9 cellular contexts compared by ENCODE assay signal in genomic region chr3:30475038-30475808, GRCh38.
DNase-seq lines count a peak whose midpoint lies in the region; ATAC-seq, FAIRE-seq and TF ChIP-seq lines count a peak whose summit lies in the region.
"Had no signal": no experiment of that assay in that cellular context is flagged by ENCODE, and none has a peak within 500 bp of the region (broad histone marks: within the 10 kb centered on the region; RNA-seq: fewer than 3 reads in every experiment).

No MANE protein-coding gene starts in this region.

- H4K20me1 ChIP-seq in H1 (replicated peaks in 1 of 2; ENCODE audit: control insufficient read depth in 1 of 2, insufficient read depth in 2 of 2, low read length in 2 of 2), result no peaks in the 10 kb centered on the region

- TF ChIP-seq CTCF in GM12865 (IDR thresholded peaks at IDR 0.05; ENCODE audit: insufficient read depth, low read depth, low read length, missing control alignments) (no peak), H1 (IDR thresholded peaks at IDR 0.05; ENCODE audit: control extremely low read depth in 1 of 3, insufficient read depth in 1 of 3, low read depth in 1 of 3, low read length in 3 of 3) (no peak)

- H3K9me3 ChIP-seq in H1 (ENCODE audit: insufficient read depth in 2 of 2, low read depth in 1 of 2, low read length in 1 of 2), result 0 out of 4 replicates have a peak, but pooled peaks cover 0 to under 1% of the 10 kb centered on the region in 2 experiments

- no peak overlapping the region for H3K18ac ChIP-seq in H1 (ENCODE audit: extremely low read depth, low read length)

- FAIRE-seq in H1 (lab: Jason Lieb, UNC), result no peak
- FAIRE-seq: colon had no signal

- H3K27me3 ChIP-seq in H1 (replicated peaks in 1 of 4; ENCODE audit: control insufficient read depth in 3 of 4, extremely low read depth in 1 of 4, insufficient read depth in 3 of 4, low read length in 3 of 4), result no peaks in the 10 kb centered on the region

- H2BK20ac ChIP-seq in H1 (ENCODE audit: low read length), result no peak overlapping the region

- H2AK5ac ChIP-seq in H1 (ENCODE audit: low read depth, low read length), result no peak overlapping the region

- ATAC-seq in GM19395 (IDR thresholded peaks at IDR 0.05; ENCODE audit: unreplicated experiment) (peak; percentile 94), HG03095 (IDR thresholded peaks at IDR 0.05; ENCODE audit: unreplicated experiment) (peak; percentile 93)

- no peaks in the 10 kb centered on the region for H3K79me2 ChIP-seq in H1 (ENCODE audit: control insufficient read depth in 1 of 2, insufficient read depth in 2 of 2, low read length in 2 of 2)

- CTCF ChIA-PET in H1 (lab: Charles Lee; ENCODE audit: partially characterized antibody), result interaction anchor here (0.7 kb wide), 1 partner anchor 16 kb away, joined by 3 read pairs; no protein-coding TSS in a partner anchor

- H3K56ac ChIP-seq in H1 (replicated peaks; ENCODE audit: insufficient read length, low read depth, low read length), result no peak overlapping the region

- H2BK15ac ChIP-seq in H1 (ENCODE audit: low read length), result no peak overlapping the region

- H4K8ac ChIP-seq in H1 (ENCODE audit: extremely low read depth, insufficient read depth, low read length), result no peak overlapping the region

- TF ChIP-seq RAD21 in H1 (IDR thresholded peaks at IDR 0.05 in 1 of 2, conservative IDR thresholded peaks at IDR 0.05 in 1 of 2; ENCODE audit: low read depth in 2 of 2, low read length in 2 of 2), result no peak

- H3K4me2 ChIP-seq in H1 (ENCODE audit: insufficient read depth in 1 of 2, low read depth in 2 of 2, low read length in 2 of 2), result no peak overlapping the region

- no peak overlapping the region for H4K91ac ChIP-seq in H1 (replicated peaks; ENCODE audit: insufficient read length, low read length)

- H3K9ac ChIP-seq in H1 (replicated peaks in 1 of 4; ENCODE audit: extremely low read depth in 1 of 4, low read depth in 3 of 4, low read length in 3 of 4), result no peak overlapping the region

- POLR2A ChIA-PET in H1 (lab: Charles Lee; ENCODE audit: partially characterized antibody), result no interaction called here

- no peaks in the 10 kb centered on the region for H3K23me2 ChIP-seq in H1 (ENCODE audit: low read depth, low read length)

- no peak overlapping the region for H4K5ac ChIP-seq in H1 (ENCODE audit: insufficient read length, low read depth, low read length)

- H3K4me3 ChIP-seq in GM12865 (ENCODE audit: low read depth, low read length) (no peak overlapping the region), H1 (ENCODE audit: extremely low read depth in 1 of 4, insufficient read depth in 2 of 4, low read depth in 3 of 4, low read length in 4 of 4) (no peak overlapping the region)

- H3K27ac ChIP-seq in H1 (ENCODE audit: low read depth, low read length), result no peak overlapping the region

- no peak overlapping the region for H3K23ac ChIP-seq in H1 (ENCODE audit: insufficient read length)

- 83% methylated on average over 5 of the region's 5 CpGs; no CpG with 5 or more reads in 1 of the 2 experiments for WGBS in H1 (ENCODE audit: extremely low coverage in 1 of 2, insufficient coverage in 1 of 2, insufficient read length in 1 of 2, insufficient replicate concordance in 2 of 2, low coverage in 1 of 2, low lambda C conversion rate in 2 of 2, missing lambda C conversion rate in 1 of 2), 2 experiments

- H2AFZ ChIP-seq in H1 (ENCODE audit: low read length), result peak overlapping the region; percentile 9; the same call in 1 of the 2 replicates

- H3K79me1 ChIP-seq in H1 (ENCODE audit: low read depth, low read length), result no peaks in the 10 kb centered on the region

- no peak overlapping the region for H2BK5ac ChIP-seq in H1 (ENCODE audit: low read depth, low read length)

- no peak overlapping the region for H3K4ac ChIP-seq in H1 (replicated peaks; ENCODE audit: insufficient read length, low read depth, low read length)

- no peaks in the 10 kb centered on the region for H3K36me3 ChIP-seq in H1 (ENCODE audit: control insufficient read depth in 2 of 4, insufficient read depth in 4 of 4, low read length in 3 of 4)

- no peak overlapping the region for H2BK12ac ChIP-seq in H1 (ENCODE audit: low read depth, low read length)

- no peak overlapping the region for H2BK120ac ChIP-seq in H1 (replicated peaks; ENCODE audit: low read depth, low read length)

- peaks cover 0 to 3% (median 0%) of the 10 kb centered on the region in 4 experiments; a peak in 1 of 7 replicates for H3K4me1 ChIP-seq in H1 (replicated peaks in 1 of 4; ENCODE audit: control insufficient read depth in 3 of 4, insufficient read depth in 4 of 4, low read length in 3 of 4)

- no peak overlapping the region for H3K14ac ChIP-seq in H1 (ENCODE audit: insufficient read length)

- DNase-seq in GM12865 (ENCODE audit: low read depth), result peak; percentile 51
- DNase-seq in H1 (ENCODE audit: low read depth in 1 of 2, low spot score in 2 of 2), result no peak
- no peak for DNase-seq in NCI-H446 (lab: John Stamatoyannopoulos, UW)
- no peak for DNase-seq in NCI-H187 treated with DMSO at 0.1 percent for 48 hours (lab: John Stamatoyannopoulos, UW)
- no peak for DNase-seq in OCI-M2 (lab: John Stamatoyannopoulos, UW; ENCODE audit: unreplicated experiment)
- no peak for DNase-seq in MV-4-11 (lab: John Stamatoyannopoulos, UW)

- no peak for TF ChIP-seq POLR2A in H1 (IDR thresholded peaks at IDR 0.05; ENCODE audit: control extremely low read depth in 1 of 2, low read depth in 2 of 2, low read length in 2 of 2)

- no peak for TF ChIP-seq EP300 in H1 (IDR thresholded peaks at IDR 0.05; ENCODE audit: borderline replicate concordance in 1 of 2, low read depth in 2 of 2, low read length in 2 of 2)

TF ChIP-seq in H1, 55 proteins besides CTCF, POLR2A, EP300 and RAD21:
- TF ChIP-seq TAF1 (IDR thresholded peaks at IDR 0.05; ENCODE audit: low read depth, low read length) (no peak), POLR2AphosphoS5 (IDR thresholded peaks at IDR 0.05; ENCODE audit: low read depth, low read length) (no peak), SAP30 (IDR thresholded peaks at IDR 0.05; ENCODE audit: insufficient read depth, insufficient replicate concordance, low read length) (no peak), CHD1 (IDR thresholded peaks at IDR 0.05; ENCODE audit: low read depth, low read length) (no peak), RNF2 (IDR thresholded peaks at IDR 0.05; ENCODE audit: borderline replicate concordance, low read depth, low read length, missing control alignments, poor library complexity, severe bottlenecking) (no peak), ASH2L (IDR thresholded peaks at IDR 0.05; ENCODE audit: low read length) (no peak), ATF3 (IDR thresholded peaks at IDR 0.05; ENCODE audit: insufficient read depth, low read depth, low read length) (no peak), CBX5 (IDR thresholded peaks at IDR 0.05; ENCODE audit: low read depth, low read length) (no peak), YY1 (IDR thresholded peaks at IDR 0.05; ENCODE audit: low read depth, low read length) (no peak), MAFK (IDR thresholded peaks at IDR 0.05; ENCODE audit: low read depth, low read length) (no peak), JUN (IDR thresholded peaks at IDR 0.05; ENCODE audit: low read depth, low read length) (no peak), E2F6 (IDR thresholded peaks at IDR 0.05) (no peak), JUND (IDR thresholded peaks at IDR 0.05; ENCODE audit: low read length) (no peak), RXRA (IDR thresholded peaks at IDR 0.05; ENCODE audit: insufficient read depth, low read depth, low read length) (no peak), RFX5 (IDR thresholded peaks at IDR 0.05; ENCODE audit: borderline replicate concordance, low read depth, low read length) (no peak), RBBP5 (IDR thresholded peaks at IDR 0.05; ENCODE audit: borderline replicate concordance, low read depth, low read length) (no peak), SP1 (IDR thresholded peaks at IDR 0.05; ENCODE audit: low read depth, low read length) (no peak), NANOG (IDR thresholded peaks at IDR 0.05; ENCODE audit: insufficient read depth, low read depth, low read length, poor library complexity, severe bottlenecking) (no peak)
- TF ChIP-seq, protein P1, sequence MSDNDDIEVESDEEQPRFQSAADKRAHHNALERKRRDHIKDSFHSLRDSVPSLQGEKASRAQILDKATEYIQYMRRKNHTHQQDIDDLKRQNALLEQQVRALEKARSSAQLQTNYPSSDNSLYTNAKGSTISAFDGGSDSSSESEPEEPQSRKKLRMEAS (IDR thresholded peaks at IDR 0.05), result no peak
TF ChIP-seq in H1: peak in this region for 0.
